In the genomic region with DNA sequence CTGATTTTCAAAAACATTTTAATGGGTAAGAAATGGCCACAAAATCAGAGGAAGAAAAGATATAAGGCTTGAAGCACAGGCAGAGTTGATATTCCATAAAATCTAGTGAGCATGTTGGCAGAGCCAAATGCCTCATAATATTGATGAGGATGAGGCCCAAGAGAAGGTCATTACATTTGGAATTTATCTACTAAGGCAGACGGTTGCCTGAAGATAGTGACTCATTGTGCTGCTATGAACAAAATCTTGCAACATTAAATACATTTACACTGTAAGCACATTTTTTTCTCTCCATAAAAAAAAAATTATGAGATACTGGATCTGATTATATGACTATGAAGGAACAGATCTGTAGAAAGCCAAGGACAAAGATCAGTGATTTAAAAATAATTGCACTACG, we compare ENCODE assay signal across 15 cellular contexts.
A peak's percentile ranks its signal among the peaks of the same experiment; 100 is the strongest.
DNase-seq lines count a peak whose midpoint lies in the region; ATAC-seq and TF ChIP-seq lines count a peak whose summit lies in the region.
"Had no signal": no experiment of that assay in that cellular context is flagged by ENCODE, and none has a peak within 500 bp of the region (broad histone marks: within the 10 kb centered on the region; RNA-seq: fewer than 3 reads in every experiment).

No MANE protein-coding gene starts in this region.

- no peak overlapping the region for H3K4me2 ChIP-seq in neural progenitor cell

- H3K27ac ChIP-seq in AG04450 (ENCODE audit: low read depth, low read length) (no peak overlapping the region), neural progenitor cell (no peak overlapping the region)
- H3K27ac ChIP-seq: esophagus squamous epithelium, upper lobe of left lung had no signal

- H2AFZ ChIP-seq in neural progenitor cell (replicated peaks), result no peak overlapping the region

- H4K20me1 ChIP-seq in neural progenitor cell (ENCODE audit: low read depth), result no peaks in the 10 kb centered on the region

- H3K27ac Mint-ChIP-seq in chondrocyte (ENCODE audit: unreplicated experiment) (peak overlapping the region; percentile 72), neural progenitor cell (no peak overlapping the region)

- H3K36me3 ChIP-seq in neural progenitor cell, result no peaks in the 10 kb centered on the region
- H3K36me3 ChIP-seq: esophagus squamous epithelium, upper lobe of left lung had no signal

- ATAC-seq in GM19023 (IDR thresholded peaks at IDR 0.05; ENCODE audit: unreplicated experiment), result no peak

- POLR2A ChIA-PET in AG04450 (lab: Yijun Ruan, JAX), result no interaction called here

- DNase-seq in AG04450 (ENCODE audit: low read depth, low spot score) (peak; percentile 29), M059J (ENCODE audit: low read depth) (peak; percentile 48), chondrocyte (ENCODE audit: low spot score) (no peak), kidney glomerular epithelial cell (lab: John Stamatoyannopoulos, UW) (peak; percentile 69), neural progenitor cell (ENCODE audit: low spot score) (no peak), retina (no peak), putamen (ENCODE audit: low spot score) (no peak)
- DNase-seq: activated CD4-positive, alpha-beta T cell treated with anti-CD3 and anti-CD28 coated beads, Interleukin-2, amount 50 U/mL, for 48 hours; cerebellar nuclear complex; esophagus squamous epithelium; NCI-H1694; NCI-H526 treated with DMSO at 0.1 percent for 48 hours; RPMI8226; upper lobe of left lung had no signal

- no peaks in the 10 kb centered on the region for H3K79me2 ChIP-seq in neural progenitor cell (ENCODE audit: low read depth)

- peaks cover 4% of the 10 kb centered on the region for H3K9me3 Mint-ChIP-seq in chondrocyte (ENCODE audit: low read depth)
- H3K9me3 Mint-ChIP-seq in neural progenitor cell, result no peaks in the 10 kb centered on the region

- no peak overlapping the region for H3K9ac ChIP-seq in neural progenitor cell

- H3K4me3 ChIP-seq in AG04450 (ENCODE audit: low read depth, low read length) (no peak overlapping the region), neural progenitor cell (no peak overlapping the region)
- H3K4me3 ChIP-seq: esophagus squamous epithelium, upper lobe of left lung had no signal

- no peaks in the 10 kb centered on the region for H3K4me1 ChIP-seq in neural progenitor cell
- H3K4me1 ChIP-seq: esophagus squamous epithelium, upper lobe of left lung had no signal

- H3K4me1 Mint-ChIP-seq in chondrocyte (ENCODE audit: low read depth) (peaks cover 40% of the 10 kb centered on the region), neural progenitor cell (peaks cover 5% of the 10 kb centered on the region)

- H3K27me3 ChIP-seq in AG04450 (ENCODE audit: control insufficient read depth, insufficient read depth, low read length) (no peaks in the 10 kb centered on the region), neural progenitor cell (no peaks in the 10 kb centered on the region)
- H3K27me3 ChIP-seq: esophagus squamous epithelium, upper lobe of left lung had no signal

- CTCF ChIA-PET in AG04450 (lab: Charles Lee), result no interaction called here

- H3K9me3 ChIP-seq in AG04450 (ENCODE audit: control insufficient read depth, insufficient read depth, low read length), result no peaks in the 10 kb centered on the region
- no peaks in the 10 kb centered on the region for H3K9me3 ChIP-seq in neural progenitor cell (ENCODE audit: low read depth)
- H3K9me3 ChIP-seq: esophagus squamous epithelium, upper lobe of left lung had no signal

- no peaks in the 10 kb centered on the region for H3K27me3 Mint-ChIP-seq in chondrocyte (ENCODE audit: low read depth)
- H3K27me3 Mint-ChIP-seq in neural progenitor cell (ENCODE audit: insufficient read depth, low read depth), result no peaks in the 10 kb centered on the region

- H3K36me3 Mint-ChIP-seq in chondrocyte (ENCODE audit: low read depth) (peaks cover 3% of the 10 kb centered on the region), neural progenitor cell (no peaks in the 10 kb centered on the region)

- no peak overlapping the region for H3K4me3 Mint-ChIP-seq in chondrocyte (ENCODE audit: unreplicated experiment)
- H3K4me3 Mint-ChIP-seq in neural progenitor cell, result no peak overlapping the region

- TF ChIP-seq CTCF in AG04450 (IDR thresholded peaks at IDR 0.05; ENCODE audit: low read depth, low read length) (no peak), chondrocyte (IDR thresholded peaks at IDR 0.05) (no peak), neural progenitor cell (IDR thresholded peaks at IDR 0.05) (no peak)

- no peaks in the 10 kb centered on the region for H3F3A ChIP-seq in neural progenitor cell (ENCODE audit: low read depth)

Comparison
In these comparisons a context has a peak if more than half of its experiments do, and no peak if none do; other contexts are left out.
1. DNase-seq: peak in AG04450 (single experiment), M059J (single experiment) and kidney glomerular epithelial cell (single experiment); none in chondrocyte (single experiment), neural progenitor cell (single experiment), retina (single experiment) and putamen (single experiment).